ENCODE assay signal across 17 cellular contexts in genomic region chr3:69226071-69226470, GRCh38.
DNase-seq lines count a peak whose midpoint lies in the region; ATAC-seq and TF ChIP-seq lines count a peak whose summit lies in the region.
"Had no signal": no experiment of that assay in that cellular context is flagged by ENCODE, and none has a peak within 500 bp of the region (broad histone marks: within the 10 kb centered on the region; RNA-seq: fewer than 3 reads in every experiment).

No MANE protein-coding gene starts in this region.

- no peaks in the 10 kb centered on the region for H3K79me2 ChIP-seq in trophoblast cell (ENCODE audit: control insufficient read depth, insufficient read depth, low read length, poor library complexity)

- no peak overlapping the region for H4K12ac ChIP-seq in trophoblast cell (ENCODE audit: low read depth, low read length)

- H3K4me1 ChIP-seq in trophoblast cell (ENCODE audit: control insufficient read depth in 1 of 2, insufficient read depth in 2 of 2, low read length in 2 of 2): peaks cover under 1 to 1% of the 10 kb centered on the region in 2 experiments
- H3K4me1 ChIP-seq: SJSA1 had no signal

- peaks cover 0 to 2% of the 10 kb centered on the region in 2 experiments for H3K36me3 ChIP-seq in trophoblast cell (ENCODE audit: control insufficient read depth in 1 of 2, insufficient read depth in 2 of 2, low read length in 2 of 2)
- H3K36me3 ChIP-seq: SJSA1 had no signal

- no peak overlapping the region for H3K27ac ChIP-seq in trophoblast cell (ENCODE audit: low read depth, low read length)
- H3K27ac ChIP-seq: SJSA1 had no signal

- DNase-seq in HT1080 (ENCODE audit: low read depth): peak; percentile 25
- DNase-seq in amniotic epithelial cell (ENCODE audit: low read depth): peak; percentile 19
- no peak for DNase-seq in omental fat pad (ENCODE audit: low spot score)
- no peak for DNase-seq in hippocampal formation (lab: John Stamatoyannopoulos, UW)
- no peak for DNase-seq in trophoblast cell
- DNase-seq in left ventricle myocardium superior: no peak
- DNase-seq: ACHN; CD4-positive, CD25-positive, alpha-beta regulatory T cell; Karpas-422; MM.1S; NCI-H1105 treated with DMSO at 0.1 percent for 48 hours; NCI-H187; NCI-H510A; NCI-H82 had no signal

- H3K4me3 ChIP-seq in trophoblast cell (ENCODE audit: low read depth, low read length): no peak overlapping the region
- H3K4me3 ChIP-seq: SJSA1 had no signal

- H3K79me1 ChIP-seq in trophoblast cell (ENCODE audit: low read length): peaks cover 3% of the 10 kb centered on the region

- H3K4me2 ChIP-seq in trophoblast cell (ENCODE audit: low read length): no peak overlapping the region

- intact Hi-C loops in left ventricle myocardium superior (cut with micrococcal nuclease): no loop called here

- H4K8ac ChIP-seq in trophoblast cell (ENCODE audit: low read depth, low read length): no peak overlapping the region

- no peak overlapping the region for H2BK120ac ChIP-seq in trophoblast cell (ENCODE audit: insufficient read depth, low read length, poor library complexity)

- H3K14ac ChIP-seq in trophoblast cell (ENCODE audit: low read length): no peak overlapping the region

- H2AFZ ChIP-seq in trophoblast cell (ENCODE audit: insufficient read depth, low read length, poor library complexity): no peak overlapping the region

- ATAC-seq in esophagus mucosa: peak; percentile 88
- ATAC-seq in omental fat pad (ENCODE audit: low FRiP score): peak; percentile 41
- no peak for ATAC-seq in GM19023 (IDR thresholded peaks at IDR 0.05; ENCODE audit: unreplicated experiment)
- no peak for ATAC-seq in left ventricle myocardium superior

- no peak overlapping the region for H3K23ac ChIP-seq in trophoblast cell (ENCODE audit: low read length)

- H2AK5ac ChIP-seq in trophoblast cell (ENCODE audit: low read length): no peak overlapping the region

- no peaks in the 10 kb centered on the region for H3K27me3 ChIP-seq in trophoblast cell (ENCODE audit: insufficient read depth, low read length)
- H3K27me3 ChIP-seq: SJSA1 had no signal

- TF ChIP-seq CTCF in omental fat pad (IDR thresholded peaks at IDR 0.05): no peak

- H4K91ac ChIP-seq in trophoblast cell (ENCODE audit: low read depth, low read length): no peak overlapping the region

- no peaks in the 10 kb centered on the region for H3K9me3 ChIP-seq in trophoblast cell (ENCODE audit: insufficient read depth, low read depth, low read length)
- H3K9me3 ChIP-seq: SJSA1 had no signal

- H3K9ac ChIP-seq in trophoblast cell (ENCODE audit: low read length): no peak overlapping the region

- H3K4ac ChIP-seq in trophoblast cell (ENCODE audit: low read depth, low read length): no peak overlapping the region

- no CpG with 5 or more reads among the region's 1 CpG for WGBS in trophoblast cell (ENCODE audit: extremely low coverage, insufficient coverage, insufficient read length)

- no peak overlapping the region for H3K18ac ChIP-seq in trophoblast cell (ENCODE audit: low read length)

- H2BK12ac ChIP-seq in trophoblast cell (ENCODE audit: low read length): no peak overlapping the region

- no peak overlapping the region for H2BK5ac ChIP-seq in trophoblast cell (ENCODE audit: low read depth, low read length, poor library complexity)

Comparison
In these comparisons a context has a peak if more than half of its experiments do, and no peak if none do; other contexts are left out.
1. DNase-seq: peak in HT1080 (single experiment) and amniotic epithelial cell (single experiment); none in omental fat pad (single experiment), hippocampal formation (0 of 2), trophoblast cell (0 of 2) and left ventricle myocardium superior (single experiment).
2. ATAC-seq: peak in esophagus mucosa (single experiment) and omental fat pad (single experiment); none in GM19023 (single experiment) and left ventricle myocardium superior (single experiment).